Comparison of ENCODE assay signal across 8 cellular contexts in genomic region chr16:30199049-30199448, GRCh38. TPM values are rescaled to one million over a fixed set of nuclear protein-coding genes. Genes with fewer than 3 reads are reported as not detected.
DNase-seq lines count a peak whose midpoint lies in the region; ATAC-seq and TF ChIP-seq lines count a peak whose summit lies in the region.
"Not testable (repeated sequence)": the region's sequence is repeated elsewhere in the genome, so short reads cannot be mapped to it uniquely, and the experiment has no call there.

Gene SULT1A3 (plus strand): TSS chr16:30199255. CDS start chr16:30200729, 1,474 bp downstream.

- not testable (repeated sequence) for H3K36me3 ChIP-seq in Peyer's patch, left lung, transverse colon

- H3K4me1 ChIP-seq in Peyer's patch, left lung, transverse colon: not testable (repeated sequence)

- in situ Hi-C loops in transverse colon (cut with MboI; ENCODE audit: low pct_ligation_motif_present in 1 of 4, low pct_unique_long_range_greater_than_20kb in 1 of 4, low sequenced_read_pairs in 3 of 4) = not testable (repeated sequence)

- CTCF ChIA-PET in CD4-positive, alpha-beta T cell (lab: Charles Lee); activated CD8-positive, alpha-beta T cell treated with anti-CD3 and anti-CD28 coated beads for 36 hours (lab: Charles Lee); MCF 10A (lab: Yijun Ruan, JAX): not testable (repeated sequence)

- BruUV-seq in MCF 10A (replicated peaks; lab: Mats Ljungman, UMichigan) = not testable (repeated sequence)

- not testable (repeated sequence) for H3K9me3 Mint-ChIP-seq in CD4-positive, alpha-beta T cell; activated CD8-positive, alpha-beta T cell treated with anti-CD3 and anti-CD28 coated beads for 36 hours; MCF 10A (ENCODE audit: unreplicated experiment)

- H3K27ac ChIP-seq in CD4-positive, alpha-beta T cell (ENCODE audit: low read depth, low read length); Peyer's patch; left lung; transverse colon: not testable (repeated sequence)

- DNase-seq in CD4-positive, alpha-beta T cell; Peyer's patch; activated CD8-positive, alpha-beta T cell treated with anti-CD3 and anti-CD28 coated beads for 36 hours; MCF 10A (ENCODE audit: unreplicated experiment); glomerular endothelial cell (ENCODE audit: extremely low read depth, low read depth, low spot score); left lung; omental fat pad (ENCODE audit: low spot score); transverse colon: not testable (repeated sequence)

- not testable (repeated sequence) for H3K4me3 ChIP-seq in Peyer's patch, left lung, transverse colon

- not testable (repeated sequence) for H3K4me3 Mint-ChIP-seq in CD4-positive, alpha-beta T cell; activated CD8-positive, alpha-beta T cell treated with anti-CD3 and anti-CD28 coated beads for 36 hours; MCF 10A (ENCODE audit: unreplicated experiment)

- not testable (repeated sequence) for ATAC-seq in CD4-positive, alpha-beta T cell (ENCODE audit: poor library complexity); activated CD8-positive, alpha-beta T cell treated with anti-CD3 and anti-CD28 coated beads for 36 hours
- peak; percentile 75 for ATAC-seq in left lung
- peak; percentile 27 for ATAC-seq in omental fat pad (ENCODE audit: low FRiP score)

- TF ChIP-seq EP300 in transverse colon (IDR thresholded peaks at IDR 0.05; ENCODE audit: low read depth) = not testable (repeated sequence)

- not testable (repeated sequence) for H3K36me3 Mint-ChIP-seq in CD4-positive, alpha-beta T cell (ENCODE audit: low read depth); activated CD8-positive, alpha-beta T cell treated with anti-CD3 and anti-CD28 coated beads for 36 hours (ENCODE audit: low read depth); MCF 10A (ENCODE audit: insufficient read depth, unreplicated experiment)

- POLR2A ChIA-PET in CD4-positive, alpha-beta T cell (lab: Charles Lee); activated CD8-positive, alpha-beta T cell treated with anti-CD3 and anti-CD28 coated beads for 36 hours (lab: Charles Lee); MCF 10A (lab: Yijun Ruan, JAX): not testable (repeated sequence)

- not testable (repeated sequence) for TF ChIP-seq CTCF in CD4-positive, alpha-beta T cell (IDR thresholded peaks at IDR 0.05); Peyer's patch (IDR thresholded peaks at IDR 0.05); activated CD8-positive, alpha-beta T cell treated with anti-CD3 and anti-CD28 coated beads for 36 hours (IDR thresholded peaks at IDR 0.05); MCF 10A (IDR thresholded peaks at IDR 0.05; ENCODE audit: unreplicated experiment); left lung (IDR thresholded peaks at IDR 0.05); omental fat pad (IDR thresholded peaks at IDR 0.05); transverse colon (IDR thresholded peaks at IDR 0.05)

- TF ChIP-seq POLR2A in Peyer's patch (IDR thresholded peaks at IDR 0.05); transverse colon (IDR thresholded peaks at IDR 0.05): not testable (repeated sequence)

- not testable (repeated sequence) for H3K4me1 Mint-ChIP-seq in CD4-positive, alpha-beta T cell (ENCODE audit: low read depth); activated CD8-positive, alpha-beta T cell treated with anti-CD3 and anti-CD28 coated beads for 36 hours (ENCODE audit: low read depth); MCF 10A (ENCODE audit: insufficient read depth, unreplicated experiment)

- H3K27ac Mint-ChIP-seq in CD4-positive, alpha-beta T cell; activated CD8-positive, alpha-beta T cell treated with anti-CD3 and anti-CD28 coated beads for 36 hours; MCF 10A (ENCODE audit: low read depth, unreplicated experiment): not testable (repeated sequence)

- WGBS in transverse colon (ENCODE audit: low coverage in 1 of 2), 2 donors = no CpG with 5 or more reads among the region's 3 CpGs

- not testable (repeated sequence) for H3K27me3 ChIP-seq in CD4-positive, alpha-beta T cell (ENCODE audit: control insufficient read depth, insufficient read depth, low read length); Peyer's patch; left lung; transverse colon

- intact Hi-C loops in CD4-positive, alpha-beta T cell (cut with DNase I, micrococcal nuclease); activated CD8-positive, alpha-beta T cell treated with anti-CD3 and anti-CD28 coated beads for 36 hours (cut with micrococcal nuclease); MCF 10A (cut with micrococcal nuclease); left lung (cut with DNase I); transverse colon (cut with DNase I; ENCODE audit: low total_unique reads): not testable (repeated sequence)

- not testable (repeated sequence) for H3K27me3 Mint-ChIP-seq in CD4-positive, alpha-beta T cell; activated CD8-positive, alpha-beta T cell treated with anti-CD3 and anti-CD28 coated beads for 36 hours; MCF 10A (ENCODE audit: insufficient read depth, unreplicated experiment)

- not testable (repeated sequence) for H3K9me3 ChIP-seq in CD4-positive, alpha-beta T cell (ENCODE audit: control insufficient read depth, low read length); Peyer's patch; left lung; transverse colon

RNA-seq across cellular contexts. Expression of gene SULT1A3, which starts in this region (rescaled TPM):
- 10 to 100 TPM; 15.0 to 16.1 TPM for total RNA-seq in CD4-positive, alpha-beta T cell
- total RNA-seq in Peyer's patch = 100 to 1,000 TPM in 3 of 4 donors, 10 to 100 TPM in 1; 97.4 to 195 (median 133) TPM
- total RNA-seq in activated CD8-positive, alpha-beta T cell treated with anti-CD3 and anti-CD28 coated beads for 36 hours = 10 to 100 TPM; 14.8 to 18.0 TPM
- total RNA-seq in MCF 10A (2022) = 13.4 TPM in 2 replicates
- 10.2 and 19.4 TPM in 2 replicates for total RNA-seq in glomerular endothelial cell
- total RNA-seq in left lung = 10 to 100 TPM; 19.7 to 29.3 TPM
- total RNA-seq in omental fat pad = 10 to 100 TPM; 14.0 to 32.3 (median 18.3) TPM
- 100 to 1,000 TPM in 1 of 4 donors, 10 to 100 TPM in 3; 55.4 to 864 (median 58.7) TPM for total RNA-seq in transverse colon
